ENCODE assay signal across 1 cellular context in the genomic region with DNA sequence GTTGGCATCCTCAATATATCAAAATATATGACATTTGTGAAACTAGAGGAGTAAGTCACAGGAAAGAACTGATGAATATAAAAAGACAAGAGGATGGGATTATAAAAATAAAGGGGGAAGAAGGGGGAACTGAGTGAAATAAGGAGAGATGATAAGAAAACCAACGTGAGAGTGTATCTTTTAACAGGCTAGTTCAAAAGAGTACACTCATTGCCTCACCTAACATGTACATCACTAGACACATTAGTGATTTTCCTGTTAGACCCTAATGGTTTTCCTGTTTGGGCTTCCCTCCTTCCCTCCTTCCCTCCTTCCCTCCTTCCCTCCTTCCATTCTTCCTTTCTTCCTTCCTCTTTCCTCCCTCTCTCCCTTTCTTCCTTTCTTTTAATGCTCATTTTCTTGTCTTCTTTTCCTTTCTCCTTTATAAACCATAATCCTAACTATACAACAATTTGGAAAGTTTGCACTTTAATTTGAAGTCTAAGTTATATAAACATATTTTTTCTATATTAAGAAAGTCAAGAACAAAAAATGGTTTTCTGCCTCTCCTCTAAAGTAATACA.
TF ChIP-seq lines count a peak whose summit lies in the region.

No MANE protein-coding gene starts in this region.

TF ChIP-seq in HepG2, 621 proteins besides CTCF, POLR2A, EP300 and RAD21 (continued from another document):
- TF ChIP-seq, protein P1, sequence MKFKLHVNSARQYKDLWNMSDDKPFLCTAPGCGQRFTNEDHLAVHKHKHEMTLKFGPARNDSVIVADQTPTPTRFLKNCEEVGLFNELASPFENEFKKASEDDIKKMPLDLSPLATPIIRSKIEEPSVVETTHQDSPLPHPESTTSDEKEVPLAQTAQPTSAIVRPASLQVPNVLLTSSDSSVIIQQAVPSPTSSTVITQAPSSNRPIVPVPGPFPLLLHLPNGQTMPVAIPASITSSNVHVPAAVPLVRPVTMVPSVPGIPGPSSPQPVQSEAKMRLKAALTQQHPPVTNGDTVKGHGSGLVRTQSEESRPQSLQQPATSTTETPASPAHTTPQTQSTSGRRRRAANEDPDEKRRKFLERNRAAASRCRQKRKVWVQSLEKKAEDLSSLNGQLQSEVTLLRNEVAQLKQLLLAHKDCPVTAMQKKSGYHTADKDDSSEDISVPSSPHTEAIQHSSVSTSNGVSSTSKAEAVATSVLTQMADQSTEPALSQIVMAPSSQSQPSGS (CRISPR knock-in tag; IDR thresholded peaks at IDR 0.05), result no peak
- TF ChIP-seq, protein P2, sequence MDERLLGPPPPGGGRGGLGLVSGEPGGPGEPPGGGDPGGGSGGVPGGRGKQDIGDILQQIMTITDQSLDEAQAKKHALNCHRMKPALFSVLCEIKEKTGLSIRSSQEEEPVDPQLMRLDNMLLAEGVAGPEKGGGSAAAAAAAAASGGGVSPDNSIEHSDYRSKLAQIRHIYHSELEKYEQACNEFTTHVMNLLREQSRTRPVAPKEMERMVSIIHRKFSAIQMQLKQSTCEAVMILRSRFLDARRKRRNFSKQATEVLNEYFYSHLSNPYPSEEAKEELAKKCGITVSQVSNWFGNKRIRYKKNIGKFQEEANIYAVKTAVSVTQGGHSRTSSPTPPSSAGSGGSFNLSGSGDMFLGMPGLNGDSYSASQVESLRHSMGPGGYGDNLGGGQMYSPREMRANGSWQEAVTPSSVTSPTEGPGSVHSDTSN (CRISPR knock-in tag; IDR thresholded peaks at IDR 0.05), result no peak
- TF ChIP-seq MED1 (CRISPR knock-in tag; IDR thresholded peaks at IDR 0.05) (no peak), ZNF326 (CRISPR knock-in tag; IDR thresholded peaks at IDR 0.05; ENCODE audit: borderline replicate concordance) (no peak), SRSF9 (IDR thresholded peaks at IDR 0.05; ENCODE audit: borderline replicate concordance, insufficient read depth, low read depth, low read length, poor library complexity, severe bottlenecking) (peak; percentile 18), BHLHE40 (IDR thresholded peaks at IDR 0.05; ENCODE audit: low read length) (no peak)
- TF ChIP-seq, protein P3, sequence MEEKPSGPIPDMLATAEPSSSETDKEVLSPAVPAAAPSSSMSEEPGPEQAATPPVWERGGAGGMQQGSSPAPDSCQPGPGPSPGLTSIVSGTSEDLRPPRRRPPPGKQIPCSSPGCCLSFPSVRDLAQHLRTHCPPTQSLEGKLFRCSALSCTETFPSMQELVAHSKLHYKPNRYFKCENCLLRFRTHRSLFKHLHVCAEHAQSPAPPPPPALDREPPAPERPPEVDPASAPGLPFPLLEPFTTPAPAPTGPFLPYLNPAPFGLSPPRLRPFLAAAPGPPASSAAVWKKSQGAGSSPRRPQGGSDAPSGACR (CRISPR knock-in tag; IDR thresholded peaks at IDR 0.05), result no peak
